Comparison of ENCODE assay signal across 1 cellular context in genomic region chr7:45069444-45070253, GRCh38.
TF ChIP-seq lines count a peak whose summit lies in the region.

No MANE protein-coding gene starts in this region.

TF ChIP-seq in GM12878, 131 proteins besides CTCF, POLR2A, EP300 and RAD21:
- TF ChIP-seq CEBPZ (IDR thresholded peaks at IDR 0.05; ENCODE audit: low read depth, low read length) = no peak
- TF ChIP-seq MEF2B (IDR thresholded peaks at IDR 0.05; ENCODE audit: partially characterized antibody, poor library complexity, severe bottlenecking) = no peak
- no peak for TF ChIP-seq MXI1 (IDR thresholded peaks at IDR 0.05; ENCODE audit: low read depth, low read length)
- no peak for TF ChIP-seq CBFB (IDR thresholded peaks at IDR 0.05; ENCODE audit: low read depth)
- TF ChIP-seq ZNF207 (IDR thresholded peaks at IDR 0.05; ENCODE audit: borderline replicate concordance) = no peak
- TF ChIP-seq HCFC1 (IDR thresholded peaks at IDR 0.05; ENCODE audit: low read length) = no peak
- no peak for TF ChIP-seq RCOR1 (conservative IDR thresholded peaks at IDR 0.05; ENCODE audit: low read depth, low read length)
- TF ChIP-seq PAX5 (IDR thresholded peaks at IDR 0.05; ENCODE audit: borderline replicate concordance, low read depth, low read length) = no peak
- TF ChIP-seq MLLT1 (IDR thresholded peaks at IDR 0.05) = no peak
- no peak for TF ChIP-seq SP1 (IDR thresholded peaks at IDR 0.05; ENCODE audit: low read depth, low read length)
- no peak for TF ChIP-seq ZNF687 (IDR thresholded peaks at IDR 0.05)
- TF ChIP-seq RFX5 (IDR thresholded peaks at IDR 0.05; ENCODE audit: low read depth, low read length) = no peak
- no peak for TF ChIP-seq NR2C1 (IDR thresholded peaks at IDR 0.05)
- no peak for TF ChIP-seq PKNOX1 (IDR thresholded peaks at IDR 0.05)
- no peak for TF ChIP-seq NFYA (IDR thresholded peaks at IDR 0.05; ENCODE audit: borderline replicate concordance, low read depth, low read length)
- no peak for TF ChIP-seq POU2F2 (IDR thresholded peaks at IDR 0.05; ENCODE audit: borderline replicate concordance, low read depth, low read length)
- TF ChIP-seq CEBPB (IDR thresholded peaks at IDR 0.05; ENCODE audit: borderline replicate concordance in 1 of 2, low read depth in 2 of 2, low read length in 2 of 2) = no peak
- TF ChIP-seq IRF4 (IDR thresholded peaks at IDR 0.05; ENCODE audit: low read depth, low read length) = no peak
